Comparison of ENCODE assay signal across 7 cellular contexts in genomic region chr9:106974341-106974740, GRCh38.
"Had no signal": no experiment of that assay in that cellular context is flagged by ENCODE, and none has a peak within 500 bp of the region (broad histone marks: within the 10 kb centered on the region; RNA-seq: fewer than 3 reads in every experiment).

No MANE protein-coding gene starts in this region.

- ATAC-seq: K562 had no signal

- DNase-seq: GM23248, GOT3, H7, HCEC 1CT, IMR-90, KG1 had no signal

- H2AFZ ChIP-seq: GM23248 had no signal

- H3K27ac ChIP-seq: GM23248 had no signal

- H3K9ac ChIP-seq: GM23248 had no signal
